ENCODE assay signal across 8 cellular contexts in the genomic region with DNA sequence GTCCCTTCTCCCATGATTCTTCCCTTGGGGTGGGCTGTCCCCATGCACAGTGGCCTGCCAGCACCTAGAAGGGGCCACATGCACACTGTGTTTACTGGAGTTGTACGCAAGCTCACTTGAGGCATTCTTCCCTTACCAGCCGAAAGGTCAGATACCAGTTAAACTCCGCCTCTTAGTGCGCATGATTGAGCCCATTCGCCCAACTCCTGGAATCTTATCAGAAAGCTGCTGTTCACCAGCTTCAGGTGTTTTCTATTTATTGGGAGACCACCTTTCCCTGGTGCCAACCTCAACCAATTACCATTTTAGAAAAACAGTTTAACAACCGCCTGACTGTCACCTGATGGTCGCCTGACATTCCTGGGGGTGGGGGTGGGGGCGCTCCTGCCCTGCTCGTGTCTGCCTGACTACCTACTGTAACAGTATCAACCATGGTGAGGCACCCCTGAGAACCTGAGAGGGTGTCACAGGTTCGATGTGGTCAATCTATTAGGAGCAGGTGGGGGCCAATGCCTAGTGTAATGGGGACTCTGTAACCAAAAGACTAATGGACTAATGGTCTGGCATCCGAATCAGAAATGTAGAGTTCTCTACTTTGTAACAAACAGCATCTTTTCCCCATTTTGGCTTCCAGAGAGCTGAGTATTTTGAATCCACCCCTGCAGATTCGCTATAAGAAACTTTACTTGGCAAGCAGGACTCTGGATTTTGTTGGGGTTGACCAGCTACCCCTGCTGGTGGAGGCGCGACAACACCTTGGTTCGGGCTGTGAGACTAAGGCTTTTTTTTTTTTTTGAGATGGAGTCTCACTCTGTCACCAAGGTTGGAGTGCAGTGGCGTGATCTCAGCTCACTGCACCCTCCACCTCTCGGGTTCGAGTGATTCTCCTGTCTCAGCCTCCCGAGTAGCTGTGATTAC. TPM values are rescaled to one million over a fixed set of nuclear protein-coding genes. Genes with fewer than 3 reads are reported as not detected.
A peak's percentile ranks its signal among the peaks of the same experiment; 100 is the strongest.
DNase-seq lines count a peak whose midpoint lies in the region; ATAC-seq and TF ChIP-seq lines count a peak whose summit lies in the region.

No MANE protein-coding gene starts in this region.

- H3K27ac Mint-ChIP-seq in T-helper 17 cell: no peak overlapping the region

- H3K36me3 ChIP-seq in body of pancreas (replicated peaks in 1 of 2; ENCODE audit: insufficient read depth in 1 of 2, low read depth in 2 of 2): no peaks in the 10 kb centered on the region

- H3K4me3 ChIP-seq in HL-60 (replicated peaks; ENCODE audit: insufficient read depth, low read length) (no peak overlapping the region), body of pancreas (no peak overlapping the region)

- H3K9me3 ChIP-seq in T-helper 17 cell (ENCODE audit: control insufficient read depth, low read length, poor library complexity, severe bottlenecking) (no peaks in the 10 kb centered on the region), body of pancreas (no peaks in the 10 kb centered on the region)

- WGBS in body of pancreas, 2 donors: 34 to 37% methylated on average over 13 to 18 of the region's 19 CpGs

- H3K27ac ChIP-seq in HL-60 (replicated peaks) (no peak overlapping the region), body of pancreas (no peak overlapping the region)

- H3K27me3 ChIP-seq in HL-60 (ENCODE audit: insufficient read depth, poor library complexity, severe bottlenecking): no peaks in the 10 kb centered on the region
- H3K27me3 ChIP-seq in body of pancreas: no peaks in the 10 kb centered on the region

- TF ChIP-seq CTCF in HL-60 (IDR thresholded peaks at IDR 0.05; ENCODE audit: insufficient read depth, low read length) (peak; percentile 22), body of pancreas (IDR thresholded peaks at IDR 0.05) (peak; percentile 22 to 63 (median 47))

- H3K4me1 Mint-ChIP-seq in T-helper 17 cell: no peaks in the 10 kb centered on the region

- H3K4me1 ChIP-seq in body of pancreas: no peaks in the 10 kb centered on the region

- ATAC-seq in T-helper 17 cell: peak; percentile 73
- peak; percentile 73 for ATAC-seq in body of pancreas
- no peak for ATAC-seq in HG02970 (IDR thresholded peaks at IDR 0.05; ENCODE audit: low FRiP score, unreplicated experiment)
- no peak for ATAC-seq in GM18858 (IDR thresholded peaks at IDR 0.05; ENCODE audit: unreplicated experiment)

- H3K27me3 Mint-ChIP-seq in T-helper 17 cell: no peaks in the 10 kb centered on the region

- DNase-seq in COLO829 (ENCODE audit: low spot score) (peak; percentile 45), HL-60 (ENCODE audit: low read depth in 1 of 2, low spot score in 1 of 2) (peak; percentile 11 to 62), T-helper 17 cell (peak in 2 of 3 donors; percentile 10 to 27), body of pancreas (peak; percentile 55 to 70 (median 63)), kidney tubule cell (ENCODE audit: low spot score) (peak; percentile 73)
- DNase-seq in stimulated activated CD4-positive, alpha-beta T cell treated with anti-CD3 and anti-CD28 coated beads, TNF-alpha, amount 100 ng/mL, for 48 hours (ENCODE audit: low read depth in 3 of 3): peak; percentile 1 to 31 (median 7)

- H3K36me3 Mint-ChIP-seq in T-helper 17 cell (ENCODE audit: low read depth): no peaks in the 10 kb centered on the region

- TF ChIP-seq POLR2A in body of pancreas (IDR thresholded peaks at IDR 0.05): no peak

- intact Hi-C loops in body of pancreas (cut with DNase I): no loop called here

- H3K4me3 Mint-ChIP-seq in T-helper 17 cell: no peak overlapping the region

RNA-seq across cellular contexts. Expression of a gene that starts 58.3 kb away (rescaled TPM):
- total RNA-seq in T-helper 17 cell: under 1 TPM; 0.47 to 0.55 TPM
- total RNA-seq in body of pancreas: under 1 TPM in 1 of 2 donors, not detected in 1; 0.26 TPM

Comparison
In these comparisons a context has a peak if more than half of its experiments do, and no peak if none do; other contexts are left out.
1. DNase-seq: peak in every context shown above with its lines; median percentile 73 in kidney tubule cell; 63 in body of pancreas; 45 in COLO829; 36 in HL-60; 18 in T-helper 17 cell; 7 in stimulated activated CD4-positive, alpha-beta T cell treated with anti-CD3 and anti-CD28 coated beads, TNF-alpha, amount 100 ng/mL, for 48 hours.
2. ATAC-seq: peak in T-helper 17 cell (single experiment) and body of pancreas (single experiment); none in HG02970 (single experiment) and GM18858 (single experiment).